Comparison of ENCODE assay signal across 8 cellular contexts in the genomic region with DNA sequence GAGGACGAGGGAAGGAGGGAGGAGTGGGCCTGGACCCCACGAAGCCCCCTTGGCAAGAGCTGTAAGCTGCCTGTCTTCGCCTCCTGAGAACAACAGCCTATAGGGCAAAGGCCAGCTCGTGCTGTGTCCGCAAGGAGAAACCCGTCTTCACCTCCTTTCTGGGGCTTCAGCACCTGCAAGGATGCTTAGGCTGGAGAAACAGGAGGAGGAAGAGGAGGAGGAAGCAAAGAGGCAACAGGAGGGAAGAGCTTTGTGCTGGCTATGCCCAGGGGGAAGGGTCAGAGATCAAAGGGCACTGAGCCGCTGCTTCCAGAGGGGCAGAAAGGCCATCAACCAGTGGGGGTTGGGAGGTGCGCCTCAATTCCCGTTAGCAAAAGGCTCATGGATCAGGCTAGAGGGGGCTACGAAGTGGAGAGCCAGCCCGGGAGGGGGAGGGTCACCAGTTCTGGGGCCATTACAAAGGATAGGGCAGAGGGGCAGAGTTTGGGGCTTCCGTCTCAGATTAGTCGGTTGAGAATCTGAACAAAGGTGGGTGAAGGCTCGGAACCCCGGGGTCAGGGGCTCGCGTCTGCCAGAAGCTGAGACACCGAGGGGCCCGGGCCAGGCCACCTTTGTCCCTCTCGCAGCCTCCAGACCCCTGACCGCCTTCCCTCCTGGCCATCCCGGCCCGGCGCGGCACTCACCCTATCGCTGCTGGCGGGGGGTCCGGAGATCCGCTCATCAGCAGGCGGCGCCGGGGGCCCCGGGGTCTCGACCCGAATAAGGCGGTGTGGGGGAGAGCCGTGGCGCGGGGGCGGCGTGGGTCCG. TPM values are rescaled to one million over a fixed set of nuclear protein-coding genes. Genes with fewer than 3 reads are reported as not detected.
DNase-seq lines count a peak whose midpoint lies in the region; ATAC-seq, FAIRE-seq and TF ChIP-seq lines count a peak whose summit lies in the region.

No MANE protein-coding gene starts in this region.

- CTCF ChIA-PET in Caco-2 (lab: Charles Lee): interaction anchor here (1.8 to 2.7 kb wide), 2 partner anchors 23 to 24 kb away, joined by 15 to 16 read pairs; no protein-coding TSS in a partner anchor

- H3K4me2 ChIP-seq in OCI-LY3 (ENCODE audit: low read length): peak overlapping the region; percentile 59

- H3K4me1 Mint-ChIP-seq in Caco-2 (ENCODE audit: low read depth, unreplicated experiment) (peaks cover 13% of the 10 kb centered on the region), osteocyte (ENCODE audit: unreplicated experiment) (peaks cover 34% of the 10 kb centered on the region)

- 0 out of 2 replicates have a peak overlapping the region, but pooled peaks have one; percentile 25 for H3K9ac ChIP-seq in OCI-LY3 (ENCODE audit: low read length)

- TF ChIP-seq CTCF in Caco-2 (IDR thresholded peaks at IDR 0.05; ENCODE audit: insufficient read depth in 1 of 2, low read depth in 1 of 2, low read length in 1 of 2, severe bottlenecking in 1 of 2, unreplicated experiment in 1 of 2): no peak
- TF ChIP-seq CTCF in OCI-LY3 (IDR thresholded peaks at IDR 0.05; ENCODE audit: low read depth, low read length): no peak
- TF ChIP-seq CTCF in osteocyte (IDR thresholded peaks at IDR 0.05): no peak

- TF ChIP-seq POLR2A in GM12892 (IDR thresholded peaks at IDR 0.05; ENCODE audit: low read depth, low read length): no peak

- BruUV-seq in Caco-2 (replicated peaks; lab: Mats Ljungman, UMichigan): TSS peak; percentile 21

- H3K36me3 ChIP-seq in Caco-2 (ENCODE audit: control insufficient read depth, insufficient read depth, low read length) (no peaks in the 10 kb centered on the region), OCI-LY3 (replicated peaks; ENCODE audit: low read depth, low read length) (no peaks in the 10 kb centered on the region)

- no peaks in the 10 kb centered on the region for H3K27me3 Mint-ChIP-seq in Caco-2 (ENCODE audit: insufficient read depth, unreplicated experiment)
- peaks cover 7% of the 10 kb centered on the region for H3K27me3 Mint-ChIP-seq in osteocyte (ENCODE audit: unreplicated experiment)

- no peak overlapping the region for H2AFZ ChIP-seq in OCI-LY3 (ENCODE audit: low read depth, low read length)

- no peaks in the 10 kb centered on the region for H3K27me3 ChIP-seq in Caco-2 (replicated peaks; ENCODE audit: control insufficient read depth, insufficient read depth, low read length)
- H3K27me3 ChIP-seq in OCI-LY3 (ENCODE audit: low read depth, low read length): peaks cover 21% of the 10 kb centered on the region

- DNase-seq in Caco-2 (no peak), osteocyte (ENCODE audit: extremely low spot score, unreplicated experiment) (no peak), GM19238 (ENCODE audit: insufficient read length, low spot score) (no peak), SKM-1 (lab: John Stamatoyannopoulos, UW; ENCODE audit: unreplicated experiment) (no peak), GM12892 (ENCODE audit: insufficient read length) (no peak)

- H3K4me1 ChIP-seq in Caco-2: peaks cover 7% of the 10 kb centered on the region
- peaks cover 3% of the 10 kb centered on the region for H3K4me1 ChIP-seq in OCI-LY3 (ENCODE audit: low read length)

- H3K36me3 Mint-ChIP-seq in Caco-2 (ENCODE audit: insufficient read depth, unreplicated experiment): peaks cover 9% of the 10 kb centered on the region
- peaks cover 2% of the 10 kb centered on the region for H3K36me3 Mint-ChIP-seq in osteocyte (ENCODE audit: unreplicated experiment)

- H3K9me3 ChIP-seq in Caco-2: no peaks in the 10 kb centered on the region
- H3K9me3 ChIP-seq in OCI-LY3 (ENCODE audit: insufficient read depth, low read length): no peaks in the 10 kb centered on the region

- no peak overlapping the region for H3K27ac ChIP-seq in OCI-LY3 (ENCODE audit: low read length)

- no peak overlapping the region for H3K27ac Mint-ChIP-seq in Caco-2 (ENCODE audit: unreplicated experiment)
- peak overlapping the region; percentile 75 for H3K27ac Mint-ChIP-seq in osteocyte (ENCODE audit: unreplicated experiment)

- no peaks in the 10 kb centered on the region for H4K20me1 ChIP-seq in OCI-LY3 (ENCODE audit: insufficient read depth, low read length)

- no peaks in the 10 kb centered on the region for H3K79me2 ChIP-seq in OCI-LY3 (ENCODE audit: low read length)

- no peak for FAIRE-seq in GM12892 (lab: Jason Lieb, UNC)

- H3K9me3 Mint-ChIP-seq in Caco-2 (ENCODE audit: unreplicated experiment) (no peaks in the 10 kb centered on the region), osteocyte (ENCODE audit: unreplicated experiment) (no peaks in the 10 kb centered on the region)

- intact Hi-C loops in Caco-2 (cut with micrococcal nuclease; ENCODE audit: unreplicated experiment): loop anchor here (2.0 kb wide), 1 partner anchor 20 kb away; no protein-coding TSS in a partner anchor

- H3K4me3 Mint-ChIP-seq in Caco-2 (ENCODE audit: unreplicated experiment) (peak overlapping the region; percentile 77), osteocyte (ENCODE audit: unreplicated experiment) (peak overlapping the region; percentile 80)

- ATAC-seq in esophagus mucosa (peak; percentile 4), HG02642 (IDR thresholded peaks at IDR 0.05; ENCODE audit: poor library complexity, unreplicated experiment) (no peak)

- POLR2A ChIA-PET in Caco-2 (lab: Charles Lee): interaction anchor here (0.5 kb wide), 1 partner anchor 22 kb away, joined by 5 read pairs; no protein-coding TSS in a partner anchor

- H3K4me3 ChIP-seq in Caco-2 (ENCODE audit: low read depth, low read length): peak overlapping the region; percentile 47
- H3K4me3 ChIP-seq in OCI-LY3 (ENCODE audit: low read length): peak overlapping the region; percentile 85

RNA-seq across cellular contexts. Expression of a gene that starts 0.8 kb away (rescaled TPM):
- total RNA-seq in Caco-2 (2022) (11.9 and 12.9 TPM in 2 replicates), esophagus mucosa (1.6 TPM), osteocyte (15.7 and 15.8 TPM in 2 replicates)
- polyA plus RNA-seq in GM12892 (2012; ENCODE audit: missing spikeins): 9.7 TPM

RNA-seq across cellular contexts. Expression of a gene that starts 57.2 kb away (rescaled TPM):
- total RNA-seq in Caco-2 (2022) (0.14 and 0.56 TPM in 2 replicates), esophagus mucosa (114 TPM), osteocyte (not detected in 2 replicates)
- 0.81 TPM for polyA plus RNA-seq in GM12892 (2012; ENCODE audit: missing spikeins)

RNA-seq across cellular contexts. Expression of a gene that starts 57.3 kb away (rescaled TPM):
- total RNA-seq in Caco-2 (2022) (0.39 TPM in 1 of 2 replicates, not detected in the other), esophagus mucosa (131 TPM), osteocyte (not detected in 2 replicates)
- polyA plus RNA-seq in GM12892 (2012; ENCODE audit: missing spikeins): not detected

Comparison
In these comparisons a context has a peak if more than half of its experiments do, and no peak if none do; other contexts are left out.
1. RNA of a gene that starts 57.2 kb away (total RNA-seq): 114 TPM in esophagus mucosa (single experiment); not detected in osteocyte and 0.14 to 0.56 TPM in Caco-2; every median in the first group is over 10 times any median in the second.
2. RNA of a gene that starts 57.3 kb away (total RNA-seq): 131 TPM in esophagus mucosa (single experiment); not detected in osteocyte and 0.39 TPM in Caco-2; every median in the first group is over 10 times any median in the second.